Comparison of ENCODE assay signal across 9 cellular contexts in the genomic region with DNA sequence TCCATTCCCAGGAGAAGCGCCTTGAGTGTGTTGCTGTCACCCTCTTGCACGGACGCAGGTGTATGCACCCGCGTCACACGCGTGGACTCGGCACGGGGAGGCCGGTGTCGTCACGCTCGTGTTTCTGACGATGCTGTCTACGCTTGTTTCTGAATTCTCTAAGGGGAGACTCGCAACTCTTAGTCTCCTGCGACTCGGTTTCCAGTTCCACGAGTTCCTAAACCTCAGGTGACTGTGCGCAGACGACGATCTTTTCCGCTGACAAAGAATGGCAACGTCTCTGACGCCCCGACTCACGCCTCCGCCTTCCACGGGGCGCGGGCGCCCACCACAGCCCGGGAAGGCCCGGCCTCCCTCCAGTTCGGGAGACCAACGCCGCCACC. TPM values are rescaled to one million over a fixed set of nuclear protein-coding genes. Genes with fewer than 3 reads are reported as not detected.
DNase-seq lines count a peak whose midpoint lies in the region; ATAC-seq and TF ChIP-seq lines count a peak whose summit lies in the region.
"Had no signal": no experiment of that assay in that cellular context is flagged by ENCODE, and none has a peak within 500 bp of the region (broad histone marks: within the 10 kb centered on the region; RNA-seq: fewer than 3 reads in every experiment).

No MANE protein-coding gene starts in this region.

- DNase-seq in WERI-Rb-1 (no peak), fibroblast of mammary gland (ENCODE audit: low read depth) (peak; percentile 52), NK-92 (lab: John Stamatoyannopoulos, UW; ENCODE audit: unreplicated experiment) (no peak), NCI-H2081 (lab: John Stamatoyannopoulos, UW) (no peak), mesenteric fat pad (ENCODE audit: low spot score) (no peak)

- H3K4me1 ChIP-seq in neutrophil (ENCODE audit: control insufficient read depth in 1 of 2, insufficient read depth in 1 of 2, low read depth in 1 of 2, low read length in 1 of 2): peaks cover 57 to 63% of the 10 kb centered on the region in 2 experiments

- H3K9me3 ChIP-seq in WERI-Rb-1 (ENCODE audit: severe bottlenecking): no peaks in the 10 kb centered on the region
- no peaks in the 10 kb centered on the region for H3K9me3 ChIP-seq in neutrophil

- no peak for TF ChIP-seq CTCF in C4-2B (conservative IDR thresholded peaks at IDR 0.05)
- no peak for TF ChIP-seq CTCF in WERI-Rb-1 (IDR thresholded peaks at IDR 0.05; ENCODE audit: low read depth, low read length)
- no peak for TF ChIP-seq CTCF in fibroblast of mammary gland (conservative IDR thresholded peaks at IDR 0.05; ENCODE audit: control insufficient read depth, insufficient read depth, low read depth, low read length)
- TF ChIP-seq CTCF in neutrophil (IDR thresholded peaks at IDR 0.05): no peak

- H3K4me3 ChIP-seq in WERI-Rb-1 (ENCODE audit: low read depth, low read length) (peak overlapping the region; percentile 63), fibroblast of mammary gland (ENCODE audit: control insufficient read depth, low read depth, low read length) (peak overlapping the region; percentile 98), neutrophil (ENCODE audit: low read depth in 1 of 2, low read length in 1 of 2) (peak overlapping the region; percentile 98)

- peaks cover 20% of the 10 kb centered on the region for H3K36me3 ChIP-seq in WERI-Rb-1
- H3K36me3 ChIP-seq in neutrophil: peaks cover 28% of the 10 kb centered on the region

- ATAC-seq in HG02852 (IDR thresholded peaks at IDR 0.05; ENCODE audit: unreplicated experiment): peak; percentile 24

- H3K27me3 ChIP-seq in WERI-Rb-1 (ENCODE audit: insufficient read depth, low read depth, severe bottlenecking): no peaks in the 10 kb centered on the region
- H3K27me3 ChIP-seq in neutrophil: no peaks in the 10 kb centered on the region

- H3K27ac ChIP-seq in C4-2B (peak overlapping the region; percentile 88), WERI-Rb-1 (peak overlapping the region; percentile 91), neutrophil (peak overlapping the region; percentile 98)

RNA-seq across cellular contexts. Expression of gene IDI1, which starts 0.6 kb away (rescaled TPM):
- total RNA-seq in mesenteric fat pad: 32.3 TPM

RNA-seq across cellular contexts. Expression of gene WDR37, which starts 7.8 kb away (rescaled TPM):
- total RNA-seq in mesenteric fat pad: 17.1 TPM

RNA-seq across cellular contexts. Expression of gene IDI2, which starts 22.7 kb away (rescaled TPM):
- not detected for total RNA-seq in mesenteric fat pad
- total RNA-seq: LHCN-M2 had no signal
